12 cellular contexts compared by ENCODE assay signal in the genomic region with DNA sequence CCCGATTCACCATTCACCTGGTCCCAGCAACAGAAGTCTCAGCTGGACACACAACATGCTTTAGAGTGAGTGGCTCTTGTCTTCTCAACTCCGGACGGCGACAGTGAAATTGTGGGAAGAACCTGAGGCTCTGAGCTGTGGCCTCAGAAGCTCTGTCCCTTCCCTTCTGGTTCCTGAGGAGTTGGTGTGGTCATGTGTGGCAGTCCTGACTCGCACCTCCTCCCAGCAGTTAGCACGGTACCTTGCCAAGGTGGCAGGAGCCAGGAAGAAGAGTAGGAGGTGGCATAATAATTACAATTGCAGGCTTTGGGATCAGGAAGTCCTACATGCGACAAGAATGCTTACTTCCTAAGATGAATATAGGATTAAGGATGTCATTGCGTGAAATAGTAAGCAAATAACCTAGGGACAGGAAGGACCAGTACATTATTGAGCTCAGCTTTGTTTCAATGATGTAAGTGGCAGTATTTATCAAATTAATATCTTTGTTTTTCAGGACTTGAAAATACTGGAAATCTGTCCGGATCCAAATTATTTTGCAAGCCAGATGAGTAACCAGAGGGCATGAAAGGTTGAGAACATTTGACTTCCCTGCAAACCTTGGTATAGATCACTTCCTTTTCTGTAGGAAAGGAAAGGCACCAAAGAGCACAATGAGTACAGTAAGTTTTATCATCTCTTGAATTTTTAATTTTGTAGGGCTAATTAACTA. TPM values are rescaled to one million over a fixed set of nuclear protein-coding genes. Genes with fewer than 3 reads are reported as not detected.
DNase-seq lines count a peak whose midpoint lies in the region; ATAC-seq and TF ChIP-seq lines count a peak whose summit lies in the region.
"Had no signal": no experiment of that assay in that cellular context is flagged by ENCODE, and none has a peak within 500 bp of the region (broad histone marks: within the 10 kb centered on the region; RNA-seq: fewer than 3 reads in every experiment).

No MANE protein-coding gene starts in this region.

- ATAC-seq in CD8-positive, alpha-beta T cell, result no peak
- ATAC-seq in effector memory CD8-positive, alpha-beta T cell (replicated peaks), result no peak
- ATAC-seq in natural killer cell treated with Interleukin-12 subunit alpha and Interleukin-12 subunit beta and Interleukin-15 and Interleukin-18, amount 100 ng/mL, for 72 hours, result no peak

- H3K4me3 Mint-ChIP-seq in CD8-positive, alpha-beta T cell, result no peak overlapping the region
- H3K4me3 Mint-ChIP-seq in effector memory CD8-positive, alpha-beta T cell, result no peak overlapping the region
- no peak overlapping the region for H3K4me3 Mint-ChIP-seq in natural killer cell treated with Interleukin-12 subunit alpha and Interleukin-12 subunit beta and Interleukin-15 and Interleukin-18, amount 100 ng/mL, for 72 hours

- no peak overlapping the region for H3K27ac ChIP-seq in CD8-positive, alpha-beta T cell (ENCODE audit: low read depth, low read length)
- H3K27ac ChIP-seq in PC-9 (peak overlapping the region; percentile 85), uterus (no peak overlapping the region)
- H3K27ac ChIP-seq: HL-60 had no signal

- no peaks in the 10 kb centered on the region for H3K27me3 Mint-ChIP-seq in CD8-positive, alpha-beta T cell (ENCODE audit: low read depth)
- no peaks in the 10 kb centered on the region for H3K27me3 Mint-ChIP-seq in effector memory CD8-positive, alpha-beta T cell
- H3K27me3 Mint-ChIP-seq in natural killer cell treated with Interleukin-12 subunit alpha and Interleukin-12 subunit beta and Interleukin-15 and Interleukin-18, amount 100 ng/mL, for 72 hours, result no peaks in the 10 kb centered on the region
- H3K27me3 Mint-ChIP-seq: naive B cell had no signal

- H3K4me1 ChIP-seq in CD8-positive, alpha-beta T cell (ENCODE audit: insufficient read depth, low read length), result peaks cover 32% of the 10 kb centered on the region
- H3K4me1 ChIP-seq in PC-9 (replicated peaks; ENCODE audit: insufficient read depth) (0 out of 2 replicates have a peak, but pooled peaks cover 5% of the 10 kb centered on the region), HAP-1 (no peaks in the 10 kb centered on the region), uterus (no peaks in the 10 kb centered on the region)

- H3K9me3 Mint-ChIP-seq in CD8-positive, alpha-beta T cell, result no peaks in the 10 kb centered on the region
- no peaks in the 10 kb centered on the region for H3K9me3 Mint-ChIP-seq in effector memory CD8-positive, alpha-beta T cell
- H3K9me3 Mint-ChIP-seq in natural killer cell treated with Interleukin-12 subunit alpha and Interleukin-12 subunit beta and Interleukin-15 and Interleukin-18, amount 100 ng/mL, for 72 hours, result no peaks in the 10 kb centered on the region

- H3K27ac Mint-ChIP-seq in CD8-positive, alpha-beta T cell, result peak overlapping the region; percentile 18
- H3K27ac Mint-ChIP-seq in effector memory CD8-positive, alpha-beta T cell, result peak overlapping the region; percentile 77 to 89
- H3K27ac Mint-ChIP-seq in natural killer cell treated with Interleukin-12 subunit alpha and Interleukin-12 subunit beta and Interleukin-15 and Interleukin-18, amount 100 ng/mL, for 72 hours, result peak overlapping the region; percentile 12 to 77

- no peaks in the 10 kb centered on the region for H3K27me3 ChIP-seq in CD8-positive, alpha-beta T cell (ENCODE audit: insufficient read depth, low read length)
- no peaks in the 10 kb centered on the region for H3K27me3 ChIP-seq in PC-9 (ENCODE audit: insufficient read depth, low read depth)
- H3K27me3 ChIP-seq in HAP-1 (ENCODE audit: low read depth), result no peaks in the 10 kb centered on the region
- no peaks in the 10 kb centered on the region for H3K27me3 ChIP-seq in uterus

- no peak overlapping the region for H3K4me2 ChIP-seq in PC-9

- H3K9me2 ChIP-seq in PC-9 (ENCODE audit: insufficient read depth), result no peaks in the 10 kb centered on the region

- TF ChIP-seq CTCF in CD8-positive, alpha-beta T cell (IDR thresholded peaks at IDR 0.05), result no peak
- TF ChIP-seq CTCF in PC-9 (conservative IDR thresholded peaks at IDR 0.05), result no peak
- no peak for TF ChIP-seq CTCF in uterus (IDR thresholded peaks at IDR 0.05)

- peaks cover 57% of the 10 kb centered on the region for H3K4me1 Mint-ChIP-seq in CD8-positive, alpha-beta T cell (ENCODE audit: low read depth)
- H3K4me1 Mint-ChIP-seq in effector memory CD8-positive, alpha-beta T cell (ENCODE audit: low read depth in 2 of 2), result peaks cover 41 to 63% of the 10 kb centered on the region in 2 donors
- H3K4me1 Mint-ChIP-seq in natural killer cell treated with Interleukin-12 subunit alpha and Interleukin-12 subunit beta and Interleukin-15 and Interleukin-18, amount 100 ng/mL, for 72 hours (ENCODE audit: low read depth in 2 of 2), result peaks cover 47 to 56% of the 10 kb centered on the region in 2 donors

- no peak overlapping the region for H3K4me3 ChIP-seq in CD8-positive, alpha-beta T cell (ENCODE audit: low read depth, low read length)
- H3K4me3 ChIP-seq in PC-9 (no peak overlapping the region), HAP-1 (no peak overlapping the region), uterus (no peak overlapping the region)

- intact Hi-C loops in CD8-positive, alpha-beta T cell (cut with DNase I, micrococcal nuclease), result loop anchor here in 1 of 2 experiments (5.0 kb wide), 1 partner anchor 42 kb away; no protein-coding TSS in a partner anchor
- intact Hi-C loops in PC-9 (cut with micrococcal nuclease; ENCODE audit: unreplicated experiment) (no loop called here), uterus (cut with DNase I; ENCODE audit: low total_unique reads) (no loop called here)

- POLR2A ChIA-PET in CD8-positive, alpha-beta T cell (lab: Charles Lee), result interaction anchor here (1.0 kb wide), 1 partner anchor 21 kb away, joined by 3 read pairs; the partner anchor contains the start of gene RNF4
- POLR2A ChIA-PET in PC-9 (lab: Charles Lee; ENCODE audit: unreplicated experiment), result interaction anchor here (0.7 kb wide), 1 partner anchor 270 kb away, joined by 3 read pairs; no protein-coding TSS in a partner anchor

- in situ Hi-C loops in HAP-1 (cut with MboI; ENCODE audit: low sequenced_read_pairs), result no loop called here

- no peak overlapping the region for H2AFZ ChIP-seq in PC-9

- H3K36me3 Mint-ChIP-seq in CD8-positive, alpha-beta T cell, result peaks cover 53% of the 10 kb centered on the region
- H3K36me3 Mint-ChIP-seq in effector memory CD8-positive, alpha-beta T cell (ENCODE audit: insufficient read depth), result peaks cover 74% of the 10 kb centered on the region
- peaks cover 15% of the 10 kb centered on the region for H3K36me3 Mint-ChIP-seq in natural killer cell treated with Interleukin-12 subunit alpha and Interleukin-12 subunit beta and Interleukin-15 and Interleukin-18, amount 100 ng/mL, for 72 hours

- CTCF ChIA-PET in CD8-positive, alpha-beta T cell (lab: Charles Lee), result no interaction called here
- CTCF ChIA-PET in PC-9 (lab: Charles Lee), result interaction anchor here (0.7 kb wide), 1 partner anchor 381 kb away, joined by 3 read pairs; no protein-coding TSS in a partner anchor

- DNase-seq in CD8-positive, alpha-beta T cell, result no peak
- DNase-seq in PC-9, result no peak
- no peak for DNase-seq in effector memory CD8-positive, alpha-beta T cell
- DNase-seq in natural killer cell treated with Interleukin-12 subunit alpha and Interleukin-12 subunit beta and Interleukin-15 and Interleukin-18, amount 100 ng/mL, for 72 hours (ENCODE audit: low spot score), result no peak
- DNase-seq in amygdala (lab: John Stamatoyannopoulos, UW), result no peak
- DNase-seq in HAP-1 (ENCODE audit: low spot score in 2 of 2), result no peak
- DNase-seq in uterus, result no peak
- DNase-seq: activated gamma-delta T cell, DMS53, naive B cell, NCI-H526 treated with DMSO at 0.1 percent for 48 hours had no signal

- peaks cover 59% of the 10 kb centered on the region for H3K79me2 ChIP-seq in PC-9 (ENCODE audit: low read depth)

- BruUV-seq in PC-9 (replicated peaks; lab: Mats Ljungman, UMichigan), result no TSS peak

- H3K9me3 ChIP-seq in CD8-positive, alpha-beta T cell (ENCODE audit: low read length), result no peaks in the 10 kb centered on the region
- H3K9me3 ChIP-seq in PC-9 (ENCODE audit: insufficient read depth, low read depth), result no peaks in the 10 kb centered on the region
- H3K9me3 ChIP-seq in HAP-1, result no peaks in the 10 kb centered on the region
- H3K9me3 ChIP-seq in uterus, result no peaks in the 10 kb centered on the region

- peaks cover 45% of the 10 kb centered on the region for H4K20me1 ChIP-seq in PC-9 (ENCODE audit: insufficient read depth)

- H3K36me3 ChIP-seq in CD8-positive, alpha-beta T cell (ENCODE audit: insufficient read depth, low read length), result peaks cover 24% of the 10 kb centered on the region
- H3K36me3 ChIP-seq in PC-9 (ENCODE audit: low read depth), result 0 out of 2 replicates have a peak, but pooled peaks cover 8% of the 10 kb centered on the region
- peaks cover 61% of the 10 kb centered on the region for H3K36me3 ChIP-seq in HAP-1 (replicated peaks)
- H3K36me3 ChIP-seq in uterus, result no peaks in the 10 kb centered on the region

- peaks cover 6% of the 10 kb centered on the region; the same call in 1 of the 2 replicates for H3F3A ChIP-seq in PC-9 (ENCODE audit: insufficient read depth, low read depth)

- TF ChIP-seq POLR2A in uterus (IDR thresholded peaks at IDR 0.05), result no peak

RNA-seq across cellular contexts. Expression of gene RNF4, which starts 21.1 kb away (rescaled TPM):
- 100 to 1,000 TPM; 130 to 134 TPM for total RNA-seq in CD8-positive, alpha-beta T cell
- total RNA-seq in PC-9 (2021), result 63.5 and 95.4 TPM in 2 replicates
- 100 to 1,000 TPM; 112 to 136 TPM for total RNA-seq in natural killer cell treated with Interleukin-12 subunit alpha and Interleukin-12 subunit beta and Interleukin-15 and Interleukin-18, amount 100 ng/mL, for 72 hours
- 10 to 100 TPM; 10.8 to 57.9 (median 33.9) TPM for total RNA-seq in uterus

RNA-seq across cellular contexts. Expression of gene FAM193A, which starts 46.5 kb away (rescaled TPM):
- 10 to 100 TPM; 29.0 to 30.2 TPM for total RNA-seq in CD8-positive, alpha-beta T cell
- total RNA-seq in PC-9 (2021) (20.1 and 23.4 TPM in 2 replicates), uterus (10 to 100 TPM; 17.1 to 51.2 (median 28.1) TPM)
- total RNA-seq in natural killer cell treated with Interleukin-12 subunit alpha and Interleukin-12 subunit beta and Interleukin-15 and Interleukin-18, amount 100 ng/mL, for 72 hours, result 10 to 100 TPM; 28.0 to 50.9 TPM

Comparison
In these comparisons a context has a peak if more than half of its experiments do, and no peak if none do; other contexts are left out.
1. H3K27ac Mint-ChIP-seq: peak in every context shown above with its lines; median percentile 83 in effector memory CD8-positive, alpha-beta T cell; 44 in natural killer cell treated with Interleukin-12 subunit alpha and Interleukin-12 subunit beta and Interleukin-15 and Interleukin-18, amount 100 ng/mL, for 72 hours; 18 in CD8-positive, alpha-beta T cell.